Comparison of ENCODE assay signal across 1 cellular context in the genomic region with DNA sequence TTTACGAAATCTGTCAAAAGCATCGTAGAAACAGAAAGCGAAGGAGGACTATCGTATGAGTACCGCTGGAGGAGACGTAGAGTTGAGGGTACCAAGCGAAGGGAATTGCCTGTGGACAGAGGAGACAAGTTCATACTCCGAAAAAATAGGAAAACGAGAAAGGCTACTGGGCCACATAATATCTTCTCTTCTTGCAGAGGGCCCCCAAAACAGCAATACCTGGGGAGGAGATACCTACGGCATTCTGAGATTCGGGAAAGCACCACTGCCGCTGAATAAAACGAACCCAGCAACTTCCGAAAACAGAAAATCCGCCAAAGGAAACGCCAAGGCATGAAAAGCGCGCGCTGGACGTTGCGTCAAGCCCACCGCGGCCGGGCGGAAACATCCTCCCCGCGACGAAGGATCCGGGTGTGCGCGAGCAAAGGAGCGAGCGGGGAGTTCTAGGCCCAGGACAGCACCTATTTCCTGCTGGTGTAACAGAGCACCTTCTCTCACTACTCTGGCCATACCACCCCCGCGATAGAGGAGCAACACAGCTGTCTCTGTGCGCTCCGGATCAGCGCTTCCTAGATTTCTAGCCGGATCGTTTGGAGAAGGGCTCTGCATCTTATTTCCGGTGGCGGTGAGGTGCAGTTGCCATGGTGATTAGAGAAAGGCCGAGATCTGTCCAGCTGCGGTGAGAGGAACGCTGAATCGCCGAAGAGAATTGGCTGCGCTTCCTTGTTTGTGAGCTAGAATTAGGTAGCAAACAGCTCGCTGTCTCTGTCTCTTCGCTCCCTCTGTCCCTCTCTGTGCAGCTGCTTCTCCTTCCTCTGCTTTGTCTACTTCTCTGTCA.
A peak's percentile ranks its signal among the peaks of the same experiment; 100 is the strongest.
TF ChIP-seq lines count a peak whose summit lies in the region.

A gene with protein sequence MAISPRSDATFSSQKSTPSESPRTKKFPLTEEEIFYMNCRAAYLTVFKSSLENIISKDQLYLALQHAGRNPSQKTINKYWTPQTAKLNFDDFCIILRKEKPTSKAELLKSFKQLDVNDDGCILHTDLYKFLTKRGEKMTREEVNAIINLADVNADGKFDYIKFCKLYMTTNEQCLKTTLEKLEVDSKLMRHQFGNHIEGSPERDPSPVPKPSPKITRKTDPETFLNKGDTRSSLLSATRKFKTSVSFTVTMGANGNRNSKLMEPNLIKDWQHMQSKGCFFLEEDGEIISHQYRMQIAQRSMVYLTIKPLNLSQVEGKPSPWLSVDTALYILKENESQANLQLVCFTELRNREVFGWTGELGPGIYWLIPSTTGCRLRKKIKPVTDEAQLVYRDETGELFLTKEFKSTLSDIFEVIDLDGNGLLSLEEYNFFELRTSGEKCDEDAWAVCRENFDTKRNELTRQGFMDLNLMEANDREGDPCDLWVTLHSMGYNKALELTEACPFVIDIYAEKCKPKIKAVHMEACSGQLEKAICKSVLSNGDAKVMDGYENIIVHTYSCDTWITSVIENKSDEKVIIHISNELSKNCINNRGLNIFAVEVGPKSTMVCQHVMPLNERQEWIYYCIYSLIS (plus strand): TSS at position 635 of the 838 bp plus-strand sequence. CDS start 2,048 bp downstream, outside the sequence.
A gene with protein sequence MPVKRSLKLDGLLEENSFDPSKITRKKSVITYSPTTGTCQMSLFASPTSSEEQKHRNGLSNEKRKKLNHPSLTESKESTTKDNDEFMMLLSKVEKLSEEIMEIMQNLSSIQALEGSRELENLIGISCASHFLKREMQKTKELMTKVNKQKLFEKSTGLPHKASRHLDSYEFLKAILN (minus strand): TSS at position 335 of the 838 bp plus-strand sequence. CDS start 92 bp downstream, at position 243.

TF ChIP-seq in GM12878, 131 proteins besides CTCF, POLR2A, EP300 and RAD21 (continued from another document and continues in another):
- TF ChIP-seq, protein P1, sequence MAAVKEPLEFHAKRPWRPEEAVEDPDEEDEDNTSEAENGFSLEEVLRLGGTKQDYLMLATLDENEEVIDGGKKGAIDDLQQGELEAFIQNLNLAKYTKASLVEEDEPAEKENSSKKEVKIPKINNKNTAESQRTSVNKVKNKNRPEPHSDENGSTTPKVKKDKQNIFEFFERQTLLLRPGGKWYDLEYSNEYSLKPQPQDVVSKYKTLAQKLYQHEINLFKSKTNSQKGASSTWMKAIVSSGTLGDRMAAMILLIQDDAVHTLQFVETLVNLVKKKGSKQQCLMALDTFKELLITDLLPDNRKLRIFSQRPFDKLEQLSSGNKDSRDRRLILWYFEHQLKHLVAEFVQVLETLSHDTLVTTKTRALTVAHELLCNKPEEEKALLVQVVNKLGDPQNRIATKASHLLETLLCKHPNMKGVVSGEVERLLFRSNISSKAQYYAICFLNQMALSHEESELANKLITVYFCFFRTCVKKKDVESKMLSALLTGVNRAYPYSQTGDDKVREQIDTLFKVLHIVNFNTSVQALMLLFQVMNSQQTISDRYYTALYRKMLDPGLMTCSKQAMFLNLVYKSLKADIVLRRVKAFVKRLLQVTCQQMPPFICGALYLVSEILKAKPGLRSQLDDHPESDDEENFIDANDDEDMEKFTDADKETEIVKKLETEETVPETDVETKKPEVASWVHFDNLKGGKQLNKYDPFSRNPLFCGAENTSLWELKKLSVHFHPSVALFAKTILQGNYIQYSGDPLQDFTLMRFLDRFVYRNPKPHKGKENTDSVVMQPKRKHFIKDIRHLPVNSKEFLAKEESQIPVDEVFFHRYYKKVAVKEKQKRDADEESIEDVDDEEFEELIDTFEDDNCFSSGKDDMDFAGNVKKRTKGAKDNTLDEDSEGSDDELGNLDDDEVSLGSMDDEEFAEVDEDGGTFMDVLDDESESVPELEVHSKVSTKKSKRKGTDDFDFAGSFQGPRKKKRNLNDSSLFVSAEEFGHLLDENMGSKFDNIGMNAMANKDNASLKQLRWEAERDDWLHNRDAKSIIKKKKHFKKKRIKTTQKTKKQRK (IDR thresholded peaks at IDR 0.05; ENCODE audit: low read depth, low read length): no peak
- 0 out of 2 replicates have a peak, but pooled peaks have one; percentile 57 for TF ChIP-seq NR2F1 (conservative IDR thresholded peaks at IDR 0.05)
- TF ChIP-seq HDAC2 (IDR thresholded peaks at IDR 0.05): peak; percentile 63; the same call in 1 of the 2 replicates
- TF ChIP-seq CEBPB (IDR thresholded peaks at IDR 0.05; ENCODE audit: borderline replicate concordance in 1 of 2, low read depth in 2 of 2, low read length in 2 of 2): peak in 1 of 2 experiments; percentile 30; a peak in 1 of 4 replicates
- TF ChIP-seq SMC3 (IDR thresholded peaks at IDR 0.05; ENCODE audit: borderline replicate concordance, low read length): no peak
- no peak for TF ChIP-seq KDM1A (IDR thresholded peaks at IDR 0.05; ENCODE audit: borderline replicate concordance)
- TF ChIP-seq CREB1 (IDR thresholded peaks at IDR 0.05; ENCODE audit: low read depth): peak; percentile 87
- TF ChIP-seq, protein P2, sequence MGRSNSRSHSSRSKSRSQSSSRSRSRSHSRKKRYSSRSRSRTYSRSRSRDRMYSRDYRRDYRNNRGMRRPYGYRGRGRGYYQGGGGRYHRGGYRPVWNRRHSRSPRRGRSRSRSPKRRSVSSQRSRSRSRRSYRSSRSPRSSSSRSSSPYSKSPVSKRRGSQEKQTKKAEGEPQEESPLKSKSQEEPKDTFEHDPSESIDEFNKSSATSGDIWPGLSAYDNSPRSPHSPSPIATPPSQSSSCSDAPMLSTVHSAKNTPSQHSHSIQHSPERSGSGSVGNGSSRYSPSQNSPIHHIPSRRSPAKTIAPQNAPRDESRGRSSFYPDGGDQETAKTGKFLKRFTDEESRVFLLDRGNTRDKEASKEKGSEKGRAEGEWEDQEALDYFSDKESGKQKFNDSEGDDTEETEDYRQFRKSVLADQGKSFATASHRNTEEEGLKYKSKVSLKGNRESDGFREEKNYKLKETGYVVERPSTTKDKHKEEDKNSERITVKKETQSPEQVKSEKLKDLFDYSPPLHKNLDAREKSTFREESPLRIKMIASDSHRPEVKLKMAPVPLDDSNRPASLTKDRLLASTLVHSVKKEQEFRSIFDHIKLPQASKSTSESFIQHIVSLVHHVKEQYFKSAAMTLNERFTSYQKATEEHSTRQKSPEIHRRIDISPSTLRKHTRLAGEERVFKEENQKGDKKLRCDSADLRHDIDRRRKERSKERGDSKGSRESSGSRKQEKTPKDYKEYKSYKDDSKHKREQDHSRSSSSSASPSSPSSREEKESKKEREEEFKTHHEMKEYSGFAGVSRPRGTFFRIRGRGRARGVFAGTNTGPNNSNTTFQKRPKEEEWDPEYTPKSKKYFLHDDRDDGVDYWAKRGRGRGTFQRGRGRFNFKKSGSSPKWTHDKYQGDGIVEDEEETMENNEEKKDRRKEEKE (IDR thresholded peaks at IDR 0.05): no peak
- TF ChIP-seq YBX1 (IDR thresholded peaks at IDR 0.05): no peak
- no peak for TF ChIP-seq SREBF1 (IDR thresholded peaks at IDR 0.05; ENCODE audit: low read length)
- peak; percentile 64 for TF ChIP-seq EED (IDR thresholded peaks at IDR 0.05; ENCODE audit: low read depth)
- peak in 1 of 2 experiments; percentile 63; a peak in 1 of 4 replicates for TF ChIP-seq ETV6 (conservative IDR thresholded peaks at IDR 0.05 in 1 of 2, IDR thresholded peaks at IDR 0.05 in 1 of 2; ENCODE audit: borderline replicate concordance in 1 of 2, low read depth in 1 of 2)
- peak; percentile 59 for TF ChIP-seq RAD51 (IDR thresholded peaks at IDR 0.05)
- TF ChIP-seq TCF3 (IDR thresholded peaks at IDR 0.05; ENCODE audit: borderline replicate concordance, insufficient read depth, low read depth, low read length): 0 out of 2 replicates have a peak, but pooled peaks have one; percentile 43
- no peak for TF ChIP-seq CHD4 (IDR thresholded peaks at IDR 0.05)
- peak; percentile 99; the same call in 1 of the 2 replicates for TF ChIP-seq RB1 (IDR thresholded peaks at IDR 0.05; ENCODE audit: borderline replicate concordance)
- TF ChIP-seq RUNX3 (IDR thresholded peaks at IDR 0.05; ENCODE audit: low read length): peak; percentile 94
- peak; percentile 94; the same call in 1 of the 2 replicates for TF ChIP-seq CBX5 (IDR thresholded peaks at IDR 0.05; ENCODE audit: low read depth)
- TF ChIP-seq CBX3 (IDR thresholded peaks at IDR 0.05; ENCODE audit: borderline replicate concordance, low read depth): no peak
- TF ChIP-seq ASH2L (IDR thresholded peaks at IDR 0.05; ENCODE audit: borderline replicate concordance, low read depth): peak; percentile 69
- TF ChIP-seq POLR2AphosphoS2 (IDR thresholded peaks at IDR 0.05; ENCODE audit: low read depth, low read length): no peak
- no peak for TF ChIP-seq BRCA1 (IDR thresholded peaks at IDR 0.05; ENCODE audit: low read depth, low read length)
- peak; percentile 92 for TF ChIP-seq SMARCA5 (IDR thresholded peaks at IDR 0.05)
- TF ChIP-seq, protein P3, sequence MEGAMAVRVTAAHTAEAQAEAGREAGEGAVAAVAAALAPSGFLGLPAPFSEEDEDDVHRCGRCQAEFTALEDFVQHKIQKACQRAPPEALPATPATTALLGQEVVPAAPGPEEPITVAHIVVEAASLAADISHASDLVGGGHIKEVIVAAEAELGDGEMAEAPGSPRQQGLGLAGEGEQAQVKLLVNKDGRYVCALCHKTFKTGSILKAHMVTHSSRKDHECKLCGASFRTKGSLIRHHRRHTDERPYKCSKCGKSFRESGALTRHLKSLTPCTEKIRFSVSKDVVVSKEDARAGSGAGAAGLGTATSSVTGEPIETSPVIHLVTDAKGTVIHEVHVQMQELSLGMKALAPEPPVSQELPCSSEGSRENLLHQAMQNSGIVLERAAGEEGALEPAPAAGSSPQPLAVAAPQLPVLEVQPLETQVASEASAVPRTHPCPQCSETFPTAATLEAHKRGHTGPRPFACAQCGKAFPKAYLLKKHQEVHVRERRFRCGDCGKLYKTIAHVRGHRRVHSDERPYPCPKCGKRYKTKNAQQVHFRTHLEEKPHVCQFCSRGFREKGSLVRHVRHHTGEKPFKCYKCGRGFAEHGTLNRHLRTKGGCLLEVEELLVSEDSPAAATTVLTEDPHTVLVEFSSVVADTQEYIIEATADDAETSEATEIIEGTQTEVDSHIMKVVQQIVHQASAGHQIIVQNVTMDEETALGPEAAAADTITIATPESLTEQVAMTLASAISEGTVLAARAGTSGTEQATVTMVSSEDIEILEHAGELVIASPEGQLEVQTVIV (IDR thresholded peaks at IDR 0.05; ENCODE audit: borderline replicate concordance, partially characterized antibody): peak; percentile 96
- no peak for TF ChIP-seq HDAC6 (IDR thresholded peaks at IDR 0.05; ENCODE audit: unreplicated experiment)
- peak; percentile 51; the same call in 1 of the 2 replicates for TF ChIP-seq NR2C1 (IDR thresholded peaks at IDR 0.05)
- peak in 1 of 2 experiments; percentile 80; a peak in 2 of 4 replicates for TF ChIP-seq SRF (IDR thresholded peaks at IDR 0.05; ENCODE audit: low read depth in 2 of 2, low read length in 2 of 2)
- peak; percentile 100 for TF ChIP-seq ZNF207 (IDR thresholded peaks at IDR 0.05; ENCODE audit: borderline replicate concordance)
- TF ChIP-seq, protein P4, sequence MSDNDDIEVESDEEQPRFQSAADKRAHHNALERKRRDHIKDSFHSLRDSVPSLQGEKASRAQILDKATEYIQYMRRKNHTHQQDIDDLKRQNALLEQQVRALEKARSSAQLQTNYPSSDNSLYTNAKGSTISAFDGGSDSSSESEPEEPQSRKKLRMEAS (IDR thresholded peaks at IDR 0.05; ENCODE audit: low read depth, low read length): peak; percentile 95
- TF ChIP-seq, protein P5, sequence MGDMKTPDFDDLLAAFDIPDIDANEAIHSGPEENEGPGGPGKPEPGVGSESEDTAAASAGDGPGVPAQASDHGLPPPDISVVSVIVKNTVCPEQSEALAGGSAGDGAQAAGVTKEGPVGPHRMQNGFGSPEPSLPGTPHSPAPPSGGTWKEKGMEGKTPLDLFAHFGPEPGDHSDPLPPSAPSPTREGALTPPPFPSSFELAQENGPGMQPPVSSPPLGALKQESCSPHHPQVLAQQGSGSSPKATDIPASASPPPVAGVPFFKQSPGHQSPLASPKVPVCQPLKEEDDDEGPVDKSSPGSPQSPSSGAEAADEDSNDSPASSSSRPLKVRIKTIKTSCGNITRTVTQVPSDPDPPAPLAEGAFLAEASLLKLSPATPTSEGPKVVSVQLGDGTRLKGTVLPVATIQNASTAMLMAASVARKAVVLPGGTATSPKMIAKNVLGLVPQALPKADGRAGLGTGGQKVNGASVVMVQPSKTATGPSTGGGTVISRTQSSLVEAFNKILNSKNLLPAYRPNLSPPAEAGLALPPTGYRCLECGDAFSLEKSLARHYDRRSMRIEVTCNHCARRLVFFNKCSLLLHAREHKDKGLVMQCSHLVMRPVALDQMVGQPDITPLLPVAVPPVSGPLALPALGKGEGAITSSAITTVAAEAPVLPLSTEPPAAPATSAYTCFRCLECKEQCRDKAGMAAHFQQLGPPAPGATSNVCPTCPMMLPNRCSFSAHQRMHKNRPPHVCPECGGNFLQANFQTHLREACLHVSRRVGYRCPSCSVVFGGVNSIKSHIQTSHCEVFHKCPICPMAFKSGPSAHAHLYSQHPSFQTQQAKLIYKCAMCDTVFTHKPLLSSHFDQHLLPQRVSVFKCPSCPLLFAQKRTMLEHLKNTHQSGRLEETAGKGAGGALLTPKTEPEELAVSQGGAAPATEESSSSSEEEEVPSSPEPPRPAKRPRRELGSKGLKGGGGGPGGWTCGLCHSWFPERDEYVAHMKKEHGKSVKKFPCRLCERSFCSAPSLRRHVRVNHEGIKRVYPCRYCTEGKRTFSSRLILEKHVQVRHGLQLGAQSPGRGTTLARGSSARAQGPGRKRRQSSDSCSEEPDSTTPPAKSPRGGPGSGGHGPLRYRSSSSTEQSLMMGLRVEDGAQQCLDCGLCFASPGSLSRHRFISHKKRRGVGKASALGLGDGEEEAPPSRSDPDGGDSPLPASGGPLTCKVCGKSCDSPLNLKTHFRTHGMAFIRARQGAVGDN (IDR thresholded peaks at IDR 0.05): peak; percentile 49; the same call in 1 of the 2 replicates
- TF ChIP-seq TARDBP (IDR thresholded peaks at IDR 0.05; ENCODE audit: borderline replicate concordance): no peak
- TF ChIP-seq NBN (IDR thresholded peaks at IDR 0.05): peak; percentile 99
- TF ChIP-seq SP1 (IDR thresholded peaks at IDR 0.05; ENCODE audit: low read depth, low read length): peak; percentile 45
- TF ChIP-seq, protein P6, sequence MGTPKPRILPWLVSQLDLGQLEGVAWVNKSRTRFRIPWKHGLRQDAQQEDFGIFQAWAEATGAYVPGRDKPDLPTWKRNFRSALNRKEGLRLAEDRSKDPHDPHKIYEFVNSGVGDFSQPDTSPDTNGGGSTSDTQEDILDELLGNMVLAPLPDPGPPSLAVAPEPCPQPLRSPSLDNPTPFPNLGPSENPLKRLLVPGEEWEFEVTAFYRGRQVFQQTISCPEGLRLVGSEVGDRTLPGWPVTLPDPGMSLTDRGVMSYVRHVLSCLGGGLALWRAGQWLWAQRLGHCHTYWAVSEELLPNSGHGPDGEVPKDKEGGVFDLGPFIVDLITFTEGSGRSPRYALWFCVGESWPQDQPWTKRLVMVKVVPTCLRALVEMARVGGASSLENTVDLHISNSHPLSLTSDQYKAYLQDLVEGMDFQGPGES (IDR thresholded peaks at IDR 0.05): no peak
- TF ChIP-seq CHD2 (IDR thresholded peaks at IDR 0.05; ENCODE audit: borderline replicate concordance, low read depth, low read length): no peak
- TF ChIP-seq EZH2 (IDR thresholded peaks at IDR 0.05; ENCODE audit: borderline replicate concordance, control insufficient read depth, low read depth, low read length): no peak
- peak; percentile 66; the same call in 1 of the 3 replicates for TF ChIP-seq POU2F2 (IDR thresholded peaks at IDR 0.05; ENCODE audit: borderline replicate concordance, low read depth, low read length)
- TF ChIP-seq STAT1 (conservative IDR thresholded peaks at IDR 0.05): peak; percentile 99
- TF ChIP-seq, protein P7, sequence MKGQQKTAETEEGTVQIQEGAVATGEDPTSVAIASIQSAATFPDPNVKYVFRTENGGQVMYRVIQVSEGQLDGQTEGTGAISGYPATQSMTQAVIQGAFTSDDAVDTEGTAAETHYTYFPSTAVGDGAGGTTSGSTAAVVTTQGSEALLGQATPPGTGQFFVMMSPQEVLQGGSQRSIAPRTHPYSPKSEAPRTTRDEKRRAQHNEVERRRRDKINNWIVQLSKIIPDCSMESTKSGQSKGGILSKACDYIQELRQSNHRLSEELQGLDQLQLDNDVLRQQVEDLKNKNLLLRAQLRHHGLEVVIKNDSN (IDR thresholded peaks at IDR 0.05; ENCODE audit: borderline replicate concordance, extremely low read length, insufficient read depth, low read depth, low read length): peak; percentile 51
